In genomic region chr19:18558595-18558994, GRCh38 we compare ENCODE assay signal across 8 cellular contexts. TPM values are rescaled to one million over a fixed set of nuclear protein-coding genes. Genes with fewer than 3 reads are reported as not detected.
DNase-seq lines count a peak whose midpoint lies in the region; ATAC-seq, FAIRE-seq and TF ChIP-seq lines count a peak whose summit lies in the region.

No MANE protein-coding gene starts in this region.

- TF ChIP-seq CTCF in esophagus muscularis mucosa (IDR thresholded peaks at IDR 0.05) = no peak

- no peak overlapping the region for H3K9ac ChIP-seq in rectal smooth muscle tissue (ENCODE audit: low read length)

- H3K27me3 ChIP-seq in esophagus muscularis mucosa = no peaks in the 10 kb centered on the region
- H3K27me3 ChIP-seq in rectal smooth muscle tissue (ENCODE audit: control insufficient read depth, insufficient read depth, low read length) = no peaks in the 10 kb centered on the region

- H3K9me3 ChIP-seq in esophagus muscularis mucosa = no peaks in the 10 kb centered on the region

- ATAC-seq in HG02678 (IDR thresholded peaks at IDR 0.05; ENCODE audit: unreplicated experiment) = no peak

- TF ChIP-seq EP300 in esophagus muscularis mucosa (IDR thresholded peaks at IDR 0.05) = no peak

- peaks cover 8 to 43% (median 27%) of the 10 kb centered on the region in 4 donors for H3K4me1 ChIP-seq in esophagus muscularis mucosa
- H3K4me1 ChIP-seq in rectal smooth muscle tissue (ENCODE audit: control insufficient read depth, insufficient read depth, low read length) = peaks cover 4% of the 10 kb centered on the region

- H3K36me3 ChIP-seq in esophagus muscularis mucosa (peaks cover 11 to 27% (median 20%) of the 10 kb centered on the region in 4 donors), rectal smooth muscle tissue (ENCODE audit: control insufficient read depth, insufficient read depth, low read length) (no peaks in the 10 kb centered on the region)

- FAIRE-seq in HTR-8/SVneo (lab: Jason Lieb, UNC) = no peak

- TF ChIP-seq POLR2A in Raji (IDR thresholded peaks at IDR 0.05; ENCODE audit: insufficient read depth, low read depth, low read length) (peak; percentile 40; the same call in 1 of the 2 replicates), esophagus muscularis mucosa (IDR thresholded peaks at IDR 0.05; ENCODE audit: low read depth) (no peak)

- H3K27ac ChIP-seq in esophagus muscularis mucosa (replicated peaks in 1 of 4) = peak overlapping the region; percentile 94 to 99 (median 98)
- H3K27ac ChIP-seq in rectal smooth muscle tissue (ENCODE audit: low read depth, low read length) = peak overlapping the region; percentile 91

- 53% methylated on average over 3 of the region's 3 CpGs for WGBS in esophagus muscularis mucosa

- no peak for DNase-seq in esophagus muscularis mucosa (ENCODE audit: extremely low spot score)
- no peak for DNase-seq in glomerular visceral epithelial cell (ENCODE audit: extremely low spot score)
- no peak for DNase-seq in foreskin melanocyte
- no peak for DNase-seq in HTR-8/SVneo (ENCODE audit: insufficient read length, low spot score)

- H3K4me3 ChIP-seq in GM08714 (ENCODE audit: low read length) = peak overlapping the region; percentile 92
- H3K4me3 ChIP-seq in esophagus muscularis mucosa = peak overlapping the region; percentile 77 to 95 (median 92)
- H3K4me3 ChIP-seq in rectal smooth muscle tissue (ENCODE audit: low read length) = peak overlapping the region; percentile 97

- intact Hi-C loops in esophagus muscularis mucosa (cut with DNase I) = loop anchor here (5.0 kb wide), 1 partner anchor 36 kb away; the partner anchor contains the start of gene ELL

RNA-seq across cellular contexts. Expression of gene KXD1, which starts 0.9 kb away (rescaled TPM):
- total RNA-seq in esophagus muscularis mucosa = 100 to 1,000 TPM; 129 to 155 (median 149) TPM

RNA-seq across cellular contexts. Expression of gene UBA52, which starts 13.1 kb away (rescaled TPM):
- total RNA-seq in esophagus muscularis mucosa = 100 to 1,000 TPM; 560 to 800 (median 665) TPM

RNA-seq across cellular contexts. Expression of gene FKBP8, which starts 15.2 kb away (rescaled TPM):
- total RNA-seq in esophagus muscularis mucosa = 100 to 1,000 TPM; 420 to 568 (median 430) TPM

RNA-seq across cellular contexts. Expression of gene REX1BD, which starts 30.0 kb away (rescaled TPM):
- total RNA-seq in esophagus muscularis mucosa = 10 to 100 TPM; 56.1 to 77.7 (median 67.0) TPM

RNA-seq across cellular contexts. Expression of gene ELL, which starts 36.7 kb away (rescaled TPM):
- total RNA-seq in esophagus muscularis mucosa = 10 to 100 TPM in 3 of 4 donors, 1 to 10 TPM in 1; 9.1 to 35.1 (median 20.1) TPM
